In the genomic region with DNA sequence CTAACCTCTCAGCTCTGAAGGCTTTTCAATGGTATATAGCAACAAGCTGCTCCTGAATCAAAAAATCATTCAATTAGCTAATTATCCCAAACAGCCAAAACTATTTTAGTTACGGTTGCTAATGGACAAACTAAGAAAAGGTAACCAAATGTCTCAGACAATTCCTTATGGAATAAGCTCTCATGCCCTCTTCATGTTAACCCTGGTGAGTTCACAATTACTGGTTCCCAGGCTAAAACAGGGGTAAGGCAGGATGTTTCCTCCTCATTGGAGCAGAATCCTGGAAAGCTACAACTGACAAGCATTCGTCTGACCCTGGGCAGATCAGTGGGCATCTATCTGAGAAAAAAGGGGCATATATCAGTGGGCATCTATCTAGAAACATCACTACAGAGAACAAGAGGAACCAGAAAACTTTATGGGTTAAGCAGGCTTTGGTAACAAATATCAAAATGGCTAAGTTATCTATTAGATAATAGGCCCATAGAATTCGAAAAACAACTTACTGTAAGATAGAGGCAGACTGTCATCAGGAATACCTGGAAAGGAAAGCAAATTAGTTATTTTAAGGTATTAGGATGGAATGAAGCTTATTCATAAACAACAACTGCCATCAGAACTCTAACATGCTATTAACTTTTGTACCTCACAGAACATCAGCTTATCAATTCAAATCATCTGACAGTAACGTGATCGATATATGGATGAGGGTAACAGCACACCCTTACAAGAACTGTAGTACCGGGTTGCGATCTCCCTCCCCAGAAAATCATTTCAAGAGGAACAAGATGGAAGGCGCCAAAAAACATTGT, we compare ENCODE assay signal across 8 cellular contexts. TPM values are rescaled to one million over a fixed set of nuclear protein-coding genes. Genes with fewer than 3 reads are reported as not detected.
DNase-seq lines count a peak whose midpoint lies in the region; FAIRE-seq and TF ChIP-seq lines count a peak whose summit lies in the region.

No MANE protein-coding gene starts in this region.

- POLR2A ChIA-PET in CD8-positive, alpha-beta memory T cell (lab: Charles Lee), result interaction anchor here (0.5 to 8.5 kb wide), 15 partner anchors 10 to 189 kb away, joined by 3 to 215 read pairs (median 10); a partner anchor contains a TSS
- POLR2A ChIA-PET in H1 (lab: Charles Lee; ENCODE audit: partially characterized antibody), result interaction anchor here (0.6 to 20.0 kb wide), 33 partner anchors 11 to 1332 kb away, joined by 3 to 2104 read pairs (median 8); a partner anchor contains a TSS

- H3K4me3 ChIP-seq in CD8-positive, alpha-beta memory T cell (ENCODE audit: low read length), result peak overlapping the region; percentile 98
- H3K4me3 ChIP-seq in NB4 (ENCODE audit: low read depth, low read length) (peak overlapping the region; percentile 88), H1 (ENCODE audit: extremely low read depth in 1 of 4, insufficient read depth in 2 of 4, low read depth in 3 of 4, low read length in 4 of 4) (peak overlapping the region; percentile 74 to 100 (median 90)), neuronal stem cell (ENCODE audit: low read length in 2 of 2) (peak overlapping the region; percentile 76 to 96)

- H3K4me1 ChIP-seq in CD8-positive, alpha-beta memory T cell (ENCODE audit: insufficient read depth, low read length), result peaks cover 47% of the 10 kb centered on the region
- peaks cover 4 to 6% (median 5%) of the 10 kb centered on the region in 4 experiments; a peak in 4 of 7 replicates for H3K4me1 ChIP-seq in H1 (replicated peaks in 1 of 4; ENCODE audit: control insufficient read depth in 3 of 4, insufficient read depth in 4 of 4, low read length in 3 of 4)
- H3K4me1 ChIP-seq in neuronal stem cell (ENCODE audit: control insufficient read depth in 2 of 2, insufficient read depth in 1 of 2, low read depth in 1 of 2, low read length in 2 of 2), result peaks cover 11 to 20% of the 10 kb centered on the region in 2 donors

- peaks cover 45 to 67% of the 10 kb centered on the region in 2 experiments for H3K79me2 ChIP-seq in H1 (ENCODE audit: control insufficient read depth in 1 of 2, insufficient read depth in 2 of 2, low read length in 2 of 2)

- H3K79me1 ChIP-seq in H1 (ENCODE audit: low read depth, low read length) (peaks cover 5% of the 10 kb centered on the region; the same call in 1 of the 2 replicates), neuronal stem cell (ENCODE audit: low read depth, low read length) (no peaks in the 10 kb centered on the region)

- no peak overlapping the region for H3K23ac ChIP-seq in H1 (ENCODE audit: insufficient read length)
- no peak overlapping the region for H3K23ac ChIP-seq in neuronal stem cell (ENCODE audit: low read depth, low read length, poor library complexity)

- TF ChIP-seq CTCF in NB4 (IDR thresholded peaks at IDR 0.05; ENCODE audit: low read depth, low read length) (no peak), H1 (IDR thresholded peaks at IDR 0.05; ENCODE audit: control extremely low read depth in 1 of 3, insufficient read depth in 1 of 3, low read depth in 1 of 3, low read length in 3 of 3) (no peak)

- H3K9me3 ChIP-seq in CD8-positive, alpha-beta memory T cell (ENCODE audit: low read length), result no peaks in the 10 kb centered on the region
- H3K9me3 ChIP-seq in H1 (ENCODE audit: insufficient read depth in 2 of 2, low read depth in 1 of 2, low read length in 1 of 2) (no peaks in the 10 kb centered on the region), neuronal stem cell (replicated peaks in 1 of 2; ENCODE audit: control insufficient read depth in 2 of 2, insufficient read depth in 1 of 2, low read depth in 1 of 2, low read length in 2 of 2) (no peaks in the 10 kb centered on the region)

- H3K14ac ChIP-seq in H1 (ENCODE audit: insufficient read length) (no peak overlapping the region), neuronal stem cell (ENCODE audit: low read length) (no peak overlapping the region)

- TF ChIP-seq EP300 in H1 (IDR thresholded peaks at IDR 0.05; ENCODE audit: borderline replicate concordance in 1 of 2, low read depth in 2 of 2, low read length in 2 of 2), result no peak

- peaks cover 0 to 6% of the 10 kb centered on the region in 2 donors for H3K27me3 Mint-ChIP-seq in CD8-positive, alpha-beta memory T cell

- TF ChIP-seq RAD21 in H1 (IDR thresholded peaks at IDR 0.05 in 1 of 2, conservative IDR thresholded peaks at IDR 0.05 in 1 of 2; ENCODE audit: low read depth in 2 of 2, low read length in 2 of 2), result no peak

- H3K56ac ChIP-seq in H1 (replicated peaks; ENCODE audit: insufficient read length, low read depth, low read length), result no peak overlapping the region

- peaks cover 15% of the 10 kb centered on the region for H3K23me2 ChIP-seq in H1 (ENCODE audit: low read depth, low read length)

- H4K8ac ChIP-seq in H1 (ENCODE audit: extremely low read depth, insufficient read depth, low read length) (no peak overlapping the region), neuronal stem cell (ENCODE audit: low read depth, low read length) (no peak overlapping the region)

- no peak overlapping the region for H2BK5ac ChIP-seq in H1 (ENCODE audit: low read depth, low read length)
- no peak overlapping the region for H2BK5ac ChIP-seq in neuronal stem cell (ENCODE audit: low read length)

- H3K9me3 Mint-ChIP-seq in CD8-positive, alpha-beta memory T cell, result peaks cover 0 to 5% (median 0%) of the 10 kb centered on the region in 5 donors

- no peak overlapping the region for H3K18ac ChIP-seq in H1 (ENCODE audit: extremely low read depth, low read length)
- no peak overlapping the region for H3K18ac ChIP-seq in neuronal stem cell (ENCODE audit: low read length)

- no peak overlapping the region for H2AFZ ChIP-seq in H1 (ENCODE audit: low read length)
- H2AFZ ChIP-seq in neuronal stem cell (ENCODE audit: low read length), result no peak overlapping the region

- H2BK12ac ChIP-seq in H1 (ENCODE audit: low read depth, low read length) (no peak overlapping the region), neuronal stem cell (ENCODE audit: low read length) (no peak overlapping the region)

- no peak overlapping the region for H4K91ac ChIP-seq in H1 (replicated peaks; ENCODE audit: insufficient read length, low read length)
- H4K91ac ChIP-seq in neuronal stem cell (ENCODE audit: low read depth, low read length, poor library complexity), result no peak overlapping the region

- H3K27ac ChIP-seq in CD8-positive, alpha-beta memory T cell (ENCODE audit: low read depth, low read length), result peak overlapping the region; percentile 94
- H3K27ac ChIP-seq in H1 (ENCODE audit: low read depth, low read length) (peak overlapping the region; percentile 95), neuronal stem cell (replicated peaks; ENCODE audit: low read length) (no peak overlapping the region)

- H3K36me3 ChIP-seq in CD8-positive, alpha-beta memory T cell (ENCODE audit: insufficient read depth, low read length), result peaks cover 35% of the 10 kb centered on the region
- H3K36me3 ChIP-seq in H1 (ENCODE audit: control insufficient read depth in 2 of 4, insufficient read depth in 4 of 4, low read length in 3 of 4) (peaks cover 32 to 40% (median 37%) of the 10 kb centered on the region in 4 experiments), neuronal stem cell (replicated peaks in 1 of 2; ENCODE audit: control insufficient read depth in 2 of 2, insufficient read depth in 2 of 2, low read length in 2 of 2) (peaks cover 28 to 49% of the 10 kb centered on the region in 2 donors)

- no peak overlapping the region for H3K4ac ChIP-seq in H1 (replicated peaks; ENCODE audit: insufficient read length, low read depth, low read length)
- H3K4ac ChIP-seq in neuronal stem cell (ENCODE audit: low read length), result no peak overlapping the region

- H3K9ac ChIP-seq in H1 (replicated peaks in 1 of 4; ENCODE audit: extremely low read depth in 1 of 4, low read depth in 3 of 4, low read length in 3 of 4) (peak overlapping the region; percentile 99 to 100 (median 100)), neuronal stem cell (ENCODE audit: low read depth, low read length, poor library complexity) (no peak overlapping the region)

- H3K36me3 Mint-ChIP-seq in CD8-positive, alpha-beta memory T cell, result peaks cover 6 to 52% (median 24%) of the 10 kb centered on the region in 3 donors

- peaks cover 4 to 28% of the 10 kb centered on the region in 2 experiments for H4K20me1 ChIP-seq in H1 (replicated peaks in 1 of 2; ENCODE audit: control insufficient read depth in 1 of 2, insufficient read depth in 2 of 2, low read length in 2 of 2)

- peaks cover 46 to 73% (median 55%) of the 10 kb centered on the region in 3 donors for H3K4me1 Mint-ChIP-seq in CD8-positive, alpha-beta memory T cell

- DNase-seq in CD8-positive, alpha-beta memory T cell, result no peak
- DNase-seq in NB4 (ENCODE audit: low read depth) (no peak), H1 (ENCODE audit: low read depth in 1 of 2, low spot score in 2 of 2) (no peak), neuronal stem cell (ENCODE audit: low spot score) (no peak), hepatic stellate cell (ENCODE audit: low spot score) (no peak), SIG-M5 (lab: John Stamatoyannopoulos, UW) (no peak), 8988T (no peak), GM19238 (ENCODE audit: insufficient read length, low spot score) (no peak)

- H3K27me3 ChIP-seq in CD8-positive, alpha-beta memory T cell (ENCODE audit: insufficient read depth, low read length, poor library complexity, severe bottlenecking), result no peaks in the 10 kb centered on the region
- H3K27me3 ChIP-seq in H1 (replicated peaks in 1 of 4; ENCODE audit: control insufficient read depth in 3 of 4, extremely low read depth in 1 of 4, insufficient read depth in 3 of 4, low read length in 3 of 4) (no peaks in the 10 kb centered on the region), neuronal stem cell (ENCODE audit: control insufficient read depth in 3 of 3, insufficient read depth in 3 of 3, low read depth in 1 of 3, low read length in 3 of 3) (no peaks in the 10 kb centered on the region)

- no peak overlapping the region for H2BK20ac ChIP-seq in H1 (ENCODE audit: low read length)

- 10% methylated on average over 8 of the region's 8 CpGs; no CpG with 5 or more reads in 1 of the 2 experiments for WGBS in H1 (ENCODE audit: extremely low coverage in 1 of 2, insufficient coverage in 1 of 2, insufficient read length in 1 of 2, insufficient replicate concordance in 2 of 2, low coverage in 1 of 2, low lambda C conversion rate in 2 of 2, missing lambda C conversion rate in 1 of 2), 2 experiments
- WGBS in neuronal stem cell (ENCODE audit: extremely low coverage in 2 of 2, insufficient read length in 2 of 2, insufficient replicate concordance in 1 of 2), 2 donors, result no CpG with 5 or more reads among the region's 8 CpGs

- H2BK120ac ChIP-seq in H1 (replicated peaks; ENCODE audit: low read depth, low read length) (no peak overlapping the region), neuronal stem cell (ENCODE audit: low read depth, low read length) (no peak overlapping the region)

- TF ChIP-seq POLR2A in NB4 (IDR thresholded peaks at IDR 0.05; ENCODE audit: extremely low read depth, insufficient read length) (no peak), H1 (IDR thresholded peaks at IDR 0.05; ENCODE audit: control extremely low read depth in 1 of 2, low read depth in 2 of 2, low read length in 2 of 2) (peak; percentile 54 to 88)

- FAIRE-seq in H1 (lab: Jason Lieb, UNC), result no peak

- CTCF ChIA-PET in CD8-positive, alpha-beta memory T cell (lab: Charles Lee), result interaction anchor here (1.0 to 4.6 kb wide), 10 partner anchors 8 to 94 kb away, joined by 3 to 33 read pairs (median 5); a partner anchor contains a TSS
- CTCF ChIA-PET in H1 (lab: Charles Lee; ENCODE audit: partially characterized antibody), result interaction anchor here (0.5 to 1.5 kb wide), 10 partner anchors 10 to 503 kb away, joined by 3 to 5 read pairs (median 3); a partner anchor contains a TSS

- H2BK15ac ChIP-seq in H1 (ENCODE audit: low read length), result no peak overlapping the region
- no peak overlapping the region for H2BK15ac ChIP-seq in neuronal stem cell (ENCODE audit: low read length)

- peak overlapping the region; percentile 84 to 95 for H3K4me2 ChIP-seq in H1 (ENCODE audit: insufficient read depth in 1 of 2, low read depth in 2 of 2, low read length in 2 of 2)
- H3K4me2 ChIP-seq in neuronal stem cell (ENCODE audit: insufficient read depth, low read length, poor library complexity, severe bottlenecking), result peak overlapping the region; percentile 87

- H3K27ac Mint-ChIP-seq in CD8-positive, alpha-beta memory T cell, result peak overlapping the region; percentile 84 to 96 (median 94)

- no peak overlapping the region for H4K5ac ChIP-seq in H1 (ENCODE audit: insufficient read length, low read depth, low read length)

- peak overlapping the region; percentile 94 to 99 (median 98) for H3K4me3 Mint-ChIP-seq in CD8-positive, alpha-beta memory T cell

- H2AK5ac ChIP-seq in H1 (ENCODE audit: low read depth, low read length) (no peak overlapping the region), neuronal stem cell (ENCODE audit: low read depth, low read length) (no peak overlapping the region)

RNA-seq across cellular contexts. Expression of a gene that starts 14.8 kb away (rescaled TPM):
- total RNA-seq in CD8-positive, alpha-beta memory T cell, result 100 to 1,000 TPM; 124 to 131 TPM
- polyA plus RNA-seq in CD8-positive, alpha-beta memory T cell, result 42.4 TPM
- total RNA-seq in H1 (2021; fragmentation: NEBNext Ultra II Directional; extraction: Animal tissue kit (Norgen Biotek cat#: 25700)), result 97.0 and 101 TPM in 2 replicates
- polyA plus RNA-seq in H1 (2011; rRNA removed), result 93.6 and 116 TPM in 2 replicates
- 135 TPM for polyA plus RNA-seq in H1 (2011; cell fraction: cytosol; rRNA removed)
- 190 TPM for polyA plus RNA-seq in H1 (2011; cell fraction: nucleus; rRNA removed)
- 95.4 to 119 TPM (median 109 TPM) in 4 replicates for polyA plus RNA-seq in H1 (2012, experiment 1 of 2)
- polyA plus RNA-seq in H1 (2012, experiment 2 of 2), result 101 TPM
- 67.2 TPM for polyA plus RNA-seq in H1 (2013, experiment 1 of 2)
- polyA plus RNA-seq in H1 (2013, experiment 2 of 2), result 61.7 TPM
- 66.3 and 69.1 TPM in 2 replicates for polyA minus RNA-seq in H1 (2011; rRNA and poly(A)+ RNA removed)
- polyA minus RNA-seq in H1 (2011; cell fraction: cytosol; rRNA and poly(A)+ RNA removed), result 45.6 TPM
- 387 TPM for polyA minus RNA-seq in H1 (2011; cell fraction: nucleus; rRNA and poly(A)+ RNA removed)
- polyA plus RNA-seq in neuronal stem cell (2013, experiment 1 of 2), result 31.6 TPM
- polyA plus RNA-seq in neuronal stem cell (2013, experiment 2 of 2), result 30.7 TPM

RNA-seq across cellular contexts. Expression of a gene that starts 21.6 kb away (rescaled TPM):
- total RNA-seq in CD8-positive, alpha-beta memory T cell, result under 1 TPM in 1 of 2 experiments, not detected in 1; 0.50 TPM
- 0.66 TPM for polyA plus RNA-seq in CD8-positive, alpha-beta memory T cell
- 1.2 TPM in 1 of 2 replicates, not detected in the other for total RNA-seq in H1 (2021; fragmentation: NEBNext Ultra II Directional; extraction: Animal tissue kit (Norgen Biotek cat#: 25700))
- polyA plus RNA-seq in H1 (2011; rRNA removed), result not detected in 2 replicates
- polyA plus RNA-seq in H1 (2011; cell fraction: cytosol; rRNA removed), result not detected
- not detected for polyA plus RNA-seq in H1 (2011; cell fraction: nucleus; rRNA removed)
- 0.92 to 1.3 TPM (median 1.1 TPM) in 3 of 4 replicates, not detected in the other for polyA plus RNA-seq in H1 (2012, experiment 1 of 2)
- polyA plus RNA-seq in H1 (2012, experiment 2 of 2), result not detected
- polyA plus RNA-seq in H1 (2013, experiment 1 of 2), result not detected
- not detected for polyA plus RNA-seq in H1 (2013, experiment 2 of 2)
- not detected in 2 replicates for polyA minus RNA-seq in H1 (2011; rRNA and poly(A)+ RNA removed)
- not detected for polyA minus RNA-seq in H1 (2011; cell fraction: cytosol; rRNA and poly(A)+ RNA removed)
- polyA minus RNA-seq in H1 (2011; cell fraction: nucleus; rRNA and poly(A)+ RNA removed), result 1.8 TPM
- not detected for polyA plus RNA-seq in neuronal stem cell (2013, experiment 1 of 2)
- 0.11 TPM for polyA plus RNA-seq in neuronal stem cell (2013, experiment 2 of 2)

RNA-seq across cellular contexts. Expression of a gene that starts 22.4 kb away (rescaled TPM):
- total RNA-seq in CD8-positive, alpha-beta memory T cell, result 10 to 100 TPM; 34.7 to 35.3 TPM
- polyA plus RNA-seq in CD8-positive, alpha-beta memory T cell, result 37.2 TPM
- total RNA-seq in H1 (2021; fragmentation: NEBNext Ultra II Directional; extraction: Animal tissue kit (Norgen Biotek cat#: 25700)), result 24.2 and 25.3 TPM in 2 replicates
- polyA plus RNA-seq in H1 (2011; rRNA removed), result 23.4 and 28.5 TPM in 2 replicates
- 25.1 TPM for polyA plus RNA-seq in H1 (2011; cell fraction: cytosol; rRNA removed)
- 24.0 TPM for polyA plus RNA-seq in H1 (2011; cell fraction: nucleus; rRNA removed)
- polyA plus RNA-seq in H1 (2012, experiment 1 of 2), result 25.6 to 34.1 TPM (median 29.2 TPM) in 4 replicates
- polyA plus RNA-seq in H1 (2012, experiment 2 of 2), result 28.3 TPM
- polyA plus RNA-seq in H1 (2013, experiment 1 of 2), result 15.6 TPM
- 15.0 TPM for polyA plus RNA-seq in H1 (2013, experiment 2 of 2)
- 34.6 and 35.5 TPM in 2 replicates for polyA minus RNA-seq in H1 (2011; rRNA and poly(A)+ RNA removed)
- 13.8 TPM for polyA minus RNA-seq in H1 (2011; cell fraction: cytosol; rRNA and poly(A)+ RNA removed)
- polyA minus RNA-seq in H1 (2011; cell fraction: nucleus; rRNA and poly(A)+ RNA removed), result 15.9 TPM
- 30.8 TPM for polyA plus RNA-seq in neuronal stem cell (2013, experiment 1 of 2)
- polyA plus RNA-seq in neuronal stem cell (2013, experiment 2 of 2), result 30.7 TPM

RNA-seq across cellular contexts. Expression of a gene that starts 26.5 kb away (rescaled TPM):
- total RNA-seq in CD8-positive, alpha-beta memory T cell, result 100 to 1,000 TPM; 426 to 430 TPM
- polyA plus RNA-seq in CD8-positive, alpha-beta memory T cell, result 180 TPM
- 393 and 410 TPM in 2 replicates for total RNA-seq in H1 (2021; fragmentation: NEBNext Ultra II Directional; extraction: Animal tissue kit (Norgen Biotek cat#: 25700))
- polyA plus RNA-seq in H1 (2011; rRNA removed), result 435 and 574 TPM in 2 replicates
- polyA plus RNA-seq in H1 (2011; cell fraction: cytosol; rRNA removed), result 408 TPM
- 721 TPM for polyA plus RNA-seq in H1 (2011; cell fraction: nucleus; rRNA removed)
- polyA plus RNA-seq in H1 (2012, experiment 1 of 2), result 317 to 394 TPM (median 319 TPM) in 4 replicates
- 437 TPM for polyA plus RNA-seq in H1 (2012, experiment 2 of 2)
- polyA plus RNA-seq in H1 (2013, experiment 1 of 2), result 405 TPM
- polyA plus RNA-seq in H1 (2013, experiment 2 of 2), result 379 TPM
- 281 and 291 TPM in 2 replicates for polyA minus RNA-seq in H1 (2011; rRNA and poly(A)+ RNA removed)
- 357 TPM for polyA minus RNA-seq in H1 (2011; cell fraction: cytosol; rRNA and poly(A)+ RNA removed)
- 226 TPM for polyA minus RNA-seq in H1 (2011; cell fraction: nucleus; rRNA and poly(A)+ RNA removed)
- 54.5 TPM for polyA plus RNA-seq in neuronal stem cell (2013, experiment 1 of 2)
- 51.5 TPM for polyA plus RNA-seq in neuronal stem cell (2013, experiment 2 of 2)

RNA-seq across cellular contexts. Expression of a gene that starts 49.0 kb away (rescaled TPM):
- total RNA-seq in CD8-positive, alpha-beta memory T cell, result 100 to 1,000 TPM; 112 to 126 TPM
- polyA plus RNA-seq in CD8-positive, alpha-beta memory T cell, result 81.2 TPM
- 44.8 and 49.8 TPM in 2 replicates for total RNA-seq in H1 (2021; fragmentation: NEBNext Ultra II Directional; extraction: Animal tissue kit (Norgen Biotek cat#: 25700))
- polyA plus RNA-seq in H1 (2011; rRNA removed), result 48.1 and 63.6 TPM in 2 replicates
- polyA plus RNA-seq in H1 (2011; cell fraction: cytosol; rRNA removed), result 27.3 TPM
- 129 TPM for polyA plus RNA-seq in H1 (2011; cell fraction: nucleus; rRNA removed)
- 51.2 to 60.5 TPM (median 56.5 TPM) in 4 replicates for polyA plus RNA-seq in H1 (2012, experiment 1 of 2)
- polyA plus RNA-seq in H1 (2012, experiment 2 of 2), result 34.5 TPM
- 38.0 TPM for polyA plus RNA-seq in H1 (2013, experiment 1 of 2)
- 35.0 TPM for polyA plus RNA-seq in H1 (2013, experiment 2 of 2)
- 31.5 and 31.8 TPM in 2 replicates for polyA minus RNA-seq in H1 (2011; rRNA and poly(A)+ RNA removed)
- 20.5 TPM for polyA minus RNA-seq in H1 (2011; cell fraction: cytosol; rRNA and poly(A)+ RNA removed)
- 20.0 TPM for polyA minus RNA-seq in H1 (2011; cell fraction: nucleus; rRNA and poly(A)+ RNA removed)
- polyA plus RNA-seq in neuronal stem cell (2013, experiment 1 of 2), result 32.8 TPM
- 30.9 TPM for polyA plus RNA-seq in neuronal stem cell (2013, experiment 2 of 2)
